16 cellular contexts compared by ENCODE assay signal in genomic region chr10:119701861-119702260, GRCh38. TPM values are rescaled to one million over a fixed set of nuclear protein-coding genes. Genes with fewer than 3 reads are reported as not detected.
DNase-seq lines count a peak whose midpoint lies in the region; ATAC-seq and TF ChIP-seq lines count a peak whose summit lies in the region.
"Had no signal": no experiment of that assay in that cellular context is flagged by ENCODE, and none has a peak within 500 bp of the region (broad histone marks: within the 10 kb centered on the region; RNA-seq: fewer than 3 reads in every experiment).

No MANE protein-coding gene starts in this region.

- H3K4ac ChIP-seq in trophoblast cell (ENCODE audit: low read depth, low read length), result no peak overlapping the region

- H3K27ac Mint-ChIP-seq in activated naive CD4-positive, alpha-beta T cell treated with anti-CD3 and anti-CD28 coated beads, Interleukin-2, amount 50 U/mL, for 72 hours, result peak overlapping the region; percentile 81 to 97
- H3K27ac Mint-ChIP-seq in stimulated activated effector memory CD8-positive, alpha-beta T cell treated with anti-CD3 and anti-CD28 coated beads, Interleukin-12 subunit alpha, Interleukin-12 subunit beta, amount 100 ng/mL, for 72 hours, result peak overlapping the region; percentile 98
- H3K27ac Mint-ChIP-seq: immature natural killer cell had no signal

- no peak overlapping the region for H2BK120ac ChIP-seq in trophoblast cell (ENCODE audit: insufficient read depth, low read length, poor library complexity)

- no peak overlapping the region for H3K4me3 Mint-ChIP-seq in stimulated activated effector memory CD8-positive, alpha-beta T cell treated with anti-CD3 and anti-CD28 coated beads, Interleukin-12 subunit alpha, Interleukin-12 subunit beta, amount 100 ng/mL, for 72 hours
- H3K4me3 Mint-ChIP-seq: immature natural killer cell had no signal

- no peak overlapping the region for H4K12ac ChIP-seq in trophoblast cell (ENCODE audit: low read depth, low read length)

- no peak overlapping the region for H3K18ac ChIP-seq in trophoblast cell (ENCODE audit: low read length)

- peaks cover 2% of the 10 kb centered on the region for H3K9me3 ChIP-seq in trophoblast cell (ENCODE audit: insufficient read depth, low read depth, low read length)
- H3K9me3 ChIP-seq: esophagus squamous epithelium had no signal

- no peaks in the 10 kb centered on the region for H3K4me1 ChIP-seq in trophoblast cell (ENCODE audit: control insufficient read depth in 1 of 2, insufficient read depth in 2 of 2, low read length in 2 of 2)
- H3K4me1 ChIP-seq: esophagus squamous epithelium had no signal

- no peak overlapping the region for H4K8ac ChIP-seq in trophoblast cell (ENCODE audit: low read depth, low read length)

- H2BK12ac ChIP-seq in trophoblast cell (ENCODE audit: low read length), result no peak overlapping the region

- H3K23ac ChIP-seq in trophoblast cell (ENCODE audit: low read length), result no peak overlapping the region

- H3K27ac ChIP-seq in trophoblast cell (ENCODE audit: low read depth, low read length), result no peak overlapping the region
- H3K27ac ChIP-seq: esophagus squamous epithelium had no signal

- ATAC-seq in activated naive CD4-positive, alpha-beta T cell treated with anti-CD3 and anti-CD28 coated beads, Interleukin-2, amount 50 U/mL, for 72 hours, result no peak
- ATAC-seq in SK-N-SH treated with all-trans-retinoic acid at 6 μM for 48 hours, result peak; percentile 69
- no peak for ATAC-seq in stimulated activated effector memory CD8-positive, alpha-beta T cell treated with anti-CD3 and anti-CD28 coated beads, Interleukin-12 subunit alpha, Interleukin-12 subunit beta, amount 100 ng/mL, for 72 hours
- no peak for ATAC-seq in HG02840 (IDR thresholded peaks at IDR 0.05; ENCODE audit: low FRiP score, unreplicated experiment)

- H3K14ac ChIP-seq in trophoblast cell (ENCODE audit: low read length), result no peak overlapping the region

- peaks cover 13 to 33% of the 10 kb centered on the region in 2 donors for H3K9me3 Mint-ChIP-seq in activated naive CD4-positive, alpha-beta T cell treated with anti-CD3 and anti-CD28 coated beads, Interleukin-2, amount 50 U/mL, for 72 hours
- H3K9me3 Mint-ChIP-seq in stimulated activated effector memory CD8-positive, alpha-beta T cell treated with anti-CD3 and anti-CD28 coated beads, Interleukin-12 subunit alpha, Interleukin-12 subunit beta, amount 100 ng/mL, for 72 hours, result peaks cover 12% of the 10 kb centered on the region
- H3K9me3 Mint-ChIP-seq: immature natural killer cell had no signal

- H3K36me3 ChIP-seq in trophoblast cell (ENCODE audit: control insufficient read depth in 1 of 2, insufficient read depth in 2 of 2, low read length in 2 of 2), result no peaks in the 10 kb centered on the region
- H3K36me3 ChIP-seq: esophagus squamous epithelium had no signal

- no peak overlapping the region for H3K4me2 ChIP-seq in trophoblast cell (ENCODE audit: low read length)

- no peak overlapping the region for H3K4me3 ChIP-seq in trophoblast cell (ENCODE audit: low read depth, low read length)
- H3K4me3 ChIP-seq: esophagus squamous epithelium had no signal

- no peak for DNase-seq in activated naive CD4-positive, alpha-beta T cell treated with anti-CD3 and anti-CD28 coated beads, Interleukin-2, amount 50 U/mL, for 72 hours (ENCODE audit: low spot score in 2 of 2)
- no peak for DNase-seq in activated naive CD4-positive, alpha-beta T cell (lab: John Stamatoyannopoulos, UW)
- DNase-seq in dermis blood vessel endothelial cell (peak; percentile 66), trophoblast cell (no peak), NCI-H2171 treated with DMSO at 0.1 percent for 48 hours (lab: John Stamatoyannopoulos, UW) (no peak)
- DNase-seq in stimulated activated effector memory CD8-positive, alpha-beta T cell treated with anti-CD3 and anti-CD28 coated beads, Interleukin-12 subunit alpha, Interleukin-12 subunit beta, amount 100 ng/mL, for 72 hours (ENCODE audit: low spot score in 2 of 2), result no peak
- DNase-seq: activated CD8-positive, alpha-beta memory T cell treated with anti-CD3 and anti-CD28 coated beads, Interleukin-2, amount 50 U/mL, for 4 hours; caudate nucleus; DND-41; esophagus squamous epithelium; immature natural killer cell; NCI-H1105; stimulated activated CD4-positive, alpha-beta T cell treated with anti-CD3 and anti-CD28 coated beads, Interleukin-2, amount 100 ng/mL, for 48 hours; stimulated activated naive CD8-positive, alpha-beta T cell treated with anti-CD3 and anti-CD28 coated beads, Interleukin-15, Interleukin-2, amounts not matched to agents 100 U/mL and 50 U/mL, for 24 hours had no signal

- H2BK5ac ChIP-seq in trophoblast cell (ENCODE audit: low read depth, low read length, poor library complexity), result no peak overlapping the region

- no peak overlapping the region for H2AFZ ChIP-seq in trophoblast cell (ENCODE audit: insufficient read depth, low read length, poor library complexity)

- H2AK5ac ChIP-seq in trophoblast cell (ENCODE audit: low read length), result no peak overlapping the region

- WGBS in trophoblast cell (ENCODE audit: extremely low coverage, insufficient coverage, insufficient read length), result no CpG with 5 or more reads among the region's 7 CpGs

- peaks cover 59% of the 10 kb centered on the region for H3K4me1 Mint-ChIP-seq in stimulated activated effector memory CD8-positive, alpha-beta T cell treated with anti-CD3 and anti-CD28 coated beads, Interleukin-12 subunit alpha, Interleukin-12 subunit beta, amount 100 ng/mL, for 72 hours
- H3K4me1 Mint-ChIP-seq: immature natural killer cell had no signal

- no peak overlapping the region for H4K91ac ChIP-seq in trophoblast cell (ENCODE audit: low read depth, low read length)

- no peak overlapping the region for H3K9ac ChIP-seq in trophoblast cell (ENCODE audit: low read length)

- H3K79me2 ChIP-seq in trophoblast cell (ENCODE audit: control insufficient read depth, insufficient read depth, low read length, poor library complexity), result no peaks in the 10 kb centered on the region

- no peaks in the 10 kb centered on the region for H3K27me3 ChIP-seq in trophoblast cell (ENCODE audit: insufficient read depth, low read length)
- H3K27me3 ChIP-seq: esophagus squamous epithelium had no signal

- no peaks in the 10 kb centered on the region for H3K79me1 ChIP-seq in trophoblast cell (ENCODE audit: low read length)

- peaks cover 9 to 48% of the 10 kb centered on the region in 2 donors for H3K36me3 Mint-ChIP-seq in activated naive CD4-positive, alpha-beta T cell treated with anti-CD3 and anti-CD28 coated beads, Interleukin-2, amount 50 U/mL, for 72 hours
- H3K36me3 Mint-ChIP-seq in stimulated activated effector memory CD8-positive, alpha-beta T cell treated with anti-CD3 and anti-CD28 coated beads, Interleukin-12 subunit alpha, Interleukin-12 subunit beta, amount 100 ng/mL, for 72 hours, result peaks cover 27% of the 10 kb centered on the region

TF ChIP-seq in SK-N-SH treated with all-trans-retinoic acid at 6 μM for 48 hours, 23 proteins besides CTCF, POLR2A, EP300 and RAD21:
- no peak for TF ChIP-seq TOX (CRISPR knock-in tag; IDR thresholded peaks at IDR 0.05; ENCODE audit: borderline replicate concordance)
TF ChIP-seq in SK-N-SH treated with all-trans-retinoic acid at 6 μM for 48 hours: peak in this region for 0.

RNA-seq across cellular contexts. Expression of gene INPP5F, which starts 24.0 kb away (rescaled TPM):
- total RNA-seq in activated naive CD4-positive, alpha-beta T cell treated with anti-CD3 and anti-CD28 coated beads, Interleukin-2, amount 50 U/mL, for 72 hours, result 10 to 100 TPM; 23.0 to 27.3 TPM
- total RNA-seq in dermis blood vessel endothelial cell, result 12.9 and 20.8 TPM in 2 replicates
- polyA plus RNA-seq in trophoblast cell (2013), result 62.9 and 65.6 TPM in 2 replicates

RNA-seq across cellular contexts. Expression of gene BAG3, which starts 50.7 kb away (rescaled TPM):
- 10 to 100 TPM; 25.5 to 31.9 TPM for total RNA-seq in activated naive CD4-positive, alpha-beta T cell treated with anti-CD3 and anti-CD28 coated beads, Interleukin-2, amount 50 U/mL, for 72 hours
- total RNA-seq in dermis blood vessel endothelial cell, result 7.5 and 15.5 TPM in 2 replicates
- polyA plus RNA-seq in trophoblast cell (2013), result 85.0 and 88.8 TPM in 2 replicates
